ENCODE assay signal across 14 cellular contexts in genomic region chr3:53083949-53084309, GRCh38. TPM values are rescaled to one million over a fixed set of nuclear protein-coding genes. Genes with fewer than 3 reads are reported as not detected.
A peak's percentile ranks its signal among the peaks of the same experiment; 100 is the strongest.
DNase-seq lines count a peak whose midpoint lies in the region; ATAC-seq, FAIRE-seq and TF ChIP-seq lines count a peak whose summit lies in the region.
"Had no signal": no experiment of that assay in that cellular context is flagged by ENCODE, and none has a peak within 500 bp of the region (broad histone marks: within the 10 kb centered on the region; RNA-seq: fewer than 3 reads in every experiment).

No MANE protein-coding gene starts in this region.

- CTCF ChIA-PET in HepG2 (lab: Yijun Ruan, JAX; ENCODE audit: low intra/inter-chr PET ratio, low total read pairs) = no interaction called here

- peaks cover 13% of the 10 kb centered on the region for H3K4me1 Mint-ChIP-seq in chondrocyte (ENCODE audit: low read depth)
- no peaks in the 10 kb centered on the region for H3K4me1 Mint-ChIP-seq in CD14-positive monocyte

- H2AFZ ChIP-seq in HepG2 (ENCODE audit: low read length) = no peak overlapping the region

- H3K4me3 Mint-ChIP-seq in chondrocyte (ENCODE audit: unreplicated experiment) = no peak overlapping the region
- H3K4me3 Mint-ChIP-seq in CD14-positive monocyte = no peak overlapping the region
- H3K4me3 Mint-ChIP-seq: activated CD4-positive, alpha-beta T cell treated with anti-CD3 and anti-CD28 coated beads, Interleukin-2, amount 10 ng/mL, durations not matched to agents 24 days and 14 days; activated T-cell treated with anti-CD3 and anti-CD28 coated beads, Interleukin-2, amount 50 U/mL, for 4 hours had no signal

- H3K27ac ChIP-seq in KOPT-K1 (ENCODE audit: low read depth, low read length, poor library complexity, severe bottlenecking) = peak overlapping the region; percentile 67
- no peak overlapping the region for H3K27ac ChIP-seq in HepG2 (ENCODE audit: extremely low read length, insufficient read depth, low read length)
- H3K27ac ChIP-seq: transverse colon had no signal

- TF ChIP-seq RAD21 in HepG2 (CRISPR knock-in tag; IDR thresholded peaks at IDR 0.05) = no peak

- H3K4me1 ChIP-seq in HepG2 (ENCODE audit: insufficient read depth, low read length) = peaks cover 19% of the 10 kb centered on the region
- H3K4me1 ChIP-seq: transverse colon had no signal

- TF ChIP-seq EP300 in HepG2 (IDR thresholded peaks at IDR 0.05; ENCODE audit: low read depth in 2 of 2, low read length in 2 of 2) (no peak), HepG2 (CRISPR knock-in tag; IDR thresholded peaks at IDR 0.05; ENCODE audit: borderline replicate concordance) (no peak)

- H3K4me2 ChIP-seq in HepG2 (ENCODE audit: low read depth, low read length) = peak overlapping the region; percentile 56

- no peak for FAIRE-seq in HepG2 (lab: Jason Lieb, UNC)

- H3K36me3 Mint-ChIP-seq in chondrocyte (ENCODE audit: low read depth) = no peaks in the 10 kb centered on the region
- H3K36me3 Mint-ChIP-seq in CD14-positive monocyte = peaks cover 23 to 47% of the 10 kb centered on the region in 2 donors

- H3K27ac Mint-ChIP-seq in chondrocyte (ENCODE audit: unreplicated experiment) (peak overlapping the region; percentile 83), CD14-positive monocyte (peak overlapping the region in 2 of 7 donors; percentile 1 to 11)
- H3K27ac Mint-ChIP-seq: activated CD4-positive, alpha-beta T cell treated with anti-CD3 and anti-CD28 coated beads, Interleukin-2, amount 10 ng/mL, durations not matched to agents 24 days and 14 days had no signal

- WGBS in HepG2 (ENCODE audit: low lambda C conversion rate) = 43% methylated on average over 3 of the region's 3 CpGs

- in situ Hi-C loops in HepG2 (cut with HindIII; ENCODE audit: extremely low pct_ligation_motif_present, low pct_unique_long_range_greater_than_20kb) = no loop called here

- ATAC-seq in HepG2 (peak; percentile 35), HG02610 (IDR thresholded peaks at IDR 0.05; ENCODE audit: unreplicated experiment) (no peak)

- H3K4me3 ChIP-seq in AG10803 (ENCODE audit: low read length) (no peak overlapping the region), HepG2 (replicated peaks in 1 of 3; ENCODE audit: insufficient read depth in 1 of 3, low read depth in 2 of 3, low read length in 3 of 3) (no peak overlapping the region)
- H3K4me3 ChIP-seq: transverse colon had no signal

- no peak overlapping the region for H3K9ac ChIP-seq in HepG2 (ENCODE audit: insufficient read depth, low read depth, low read length)

- TF ChIP-seq POLR2A in HepG2 (IDR thresholded peaks at IDR 0.05; ENCODE audit: insufficient read depth in 1 of 2, low read depth in 2 of 2, low read length in 2 of 2) = no peak

- no peaks in the 10 kb centered on the region for H3K27me3 ChIP-seq in HepG2 (ENCODE audit: control insufficient read depth in 1 of 2, insufficient read depth in 2 of 2, low read length in 2 of 2)
- H3K27me3 ChIP-seq: transverse colon had no signal

- intact Hi-C loops in HepG2 (cut with micrococcal nuclease; ENCODE audit: unreplicated experiment) = no loop called here
- intact Hi-C loops in CD14-positive monocyte (cut with micrococcal nuclease) = no loop called here

- POLR2A ChIA-PET in HepG2 (lab: Yijun Ruan, JAX) = interaction anchor here (0.8 to 1.3 kb wide), 2 partner anchors 8 to 10 kb away, joined by 3 read pairs; no protein-coding TSS in a partner anchor

- DNase-seq in AG10803 (ENCODE audit: low read depth) = peak; percentile 3
- no peak for DNase-seq in chondrocyte (ENCODE audit: low spot score)
- DNase-seq in HepG2 (ENCODE audit: low spot score) = no peak
- DNase-seq in stimulated activated CD4-positive, alpha-beta T cell treated with anti-CD3 and anti-CD28 coated beads, Interleukin-4, amount 100 ng/mL, for 4 hours = no peak
- DNase-seq in NCI-H1436 treated with DMSO at 0.1 percent for 48 hours (lab: John Stamatoyannopoulos, UW) = no peak
- DNase-seq in CD14-positive monocyte (ENCODE audit: low spot score) = no peak
- DNase-seq: activated CD4-positive, alpha-beta T cell treated with anti-CD3 and anti-CD28 coated beads, Interleukin-2, amount 10 ng/mL, durations not matched to agents 24 days and 14 days; activated T-cell treated with anti-CD3 and anti-CD28 coated beads, Interleukin-2, amount 50 U/mL, for 4 hours; Calu3; GDM1; NCI-H1930; transverse colon had no signal

- peaks cover 8% of the 10 kb centered on the region; the same call in 1 of the 2 replicates for H3K36me3 ChIP-seq in KOPT-K1 (ENCODE audit: insufficient read depth, low read length)
- no peaks in the 10 kb centered on the region for H3K36me3 ChIP-seq in HepG2 (replicated peaks in 1 of 2; ENCODE audit: control insufficient read depth in 1 of 2, insufficient read depth in 2 of 2, low read length in 2 of 2)
- H3K36me3 ChIP-seq: transverse colon had no signal

- no peaks in the 10 kb centered on the region for H3K79me2 ChIP-seq in HepG2 (ENCODE audit: insufficient read depth, low read length)

- H3K9me3 Mint-ChIP-seq in chondrocyte (ENCODE audit: low read depth) = no peaks in the 10 kb centered on the region
- no peaks in the 10 kb centered on the region for H3K9me3 Mint-ChIP-seq in CD14-positive monocyte
- H3K9me3 Mint-ChIP-seq: activated CD4-positive, alpha-beta T cell treated with anti-CD3 and anti-CD28 coated beads, Interleukin-2, amount 10 ng/mL, durations not matched to agents 24 days and 14 days; activated T-cell treated with anti-CD3 and anti-CD28 coated beads, Interleukin-2, amount 50 U/mL, for 4 hours had no signal

- H3K9me3 ChIP-seq in KOPT-K1 (ENCODE audit: insufficient read depth, low read length, poor library complexity, severe bottlenecking) (no peaks in the 10 kb centered on the region), HepG2 (ENCODE audit: low read length) (no peaks in the 10 kb centered on the region)
- H3K9me3 ChIP-seq: transverse colon had no signal

- no TSS peak for BruUV-seq in HepG2 (replicated peaks; lab: Mats Ljungman, UMichigan)

- H4K20me1 ChIP-seq in HepG2 (ENCODE audit: insufficient read depth, low read length) = no peaks in the 10 kb centered on the region

- no peaks in the 10 kb centered on the region for H3K27me3 Mint-ChIP-seq in chondrocyte (ENCODE audit: low read depth)
- H3K27me3 Mint-ChIP-seq in CD14-positive monocyte (ENCODE audit: low read depth in 3 of 3) = no peaks in the 10 kb centered on the region
- H3K27me3 Mint-ChIP-seq: activated CD4-positive, alpha-beta T cell treated with anti-CD3 and anti-CD28 coated beads, Interleukin-2, amount 10 ng/mL, durations not matched to agents 24 days and 14 days had no signal

- TF ChIP-seq CTCF in AG10803 (conservative IDR thresholded peaks at IDR 0.05; ENCODE audit: low read length) (no peak), chondrocyte (IDR thresholded peaks at IDR 0.05) (no peak), HepG2 (CRISPR knock-in tag; IDR thresholded peaks at IDR 0.05) (no peak), CD14-positive monocyte (IDR thresholded peaks at IDR 0.05) (no peak)

RNA-seq across cellular contexts. Expression of gene SFMBT1, which starts 38.1 kb away (rescaled TPM):
- total RNA-seq in chondrocyte = 8.4 to 9.0 TPM (median 8.4 TPM) in 3 replicates
- total RNA-seq in HepG2 (2016; rRNA removed; fragmentation: Illumina TruSeq; extraction: Trizol) = 12.8 and 15.6 TPM in 2 replicates
- total RNA-seq in HepG2 (2016; cell fraction: cytosol; rRNA removed; fragmentation: Illumina TruSeq; extraction: Trizol; ENCODE audit: low read depth) = 8.9 and 9.3 TPM in 2 replicates
- 14.5 and 15.1 TPM in 2 replicates for total RNA-seq in HepG2 (2016; cell fraction: insoluble cytoplasmic fraction; rRNA removed; fragmentation: Illumina TruSeq; extraction: Trizol)
- total RNA-seq in HepG2 (2016; cell fraction: membrane; rRNA removed; fragmentation: Illumina TruSeq; extraction: Trizol) = 10.0 and 10.3 TPM in 2 replicates
- 9.9 and 12.6 TPM in 2 replicates for total RNA-seq in HepG2 (2016; cell fraction: nucleus; rRNA removed; fragmentation: Illumina TruSeq; extraction: Trizol)
- 3.8 and 4.0 TPM in 2 replicates for polyA plus RNA-seq in HepG2 (2011; rRNA removed)
- 2.9 and 3.8 TPM in 2 replicates for polyA plus RNA-seq in HepG2 (2011; cell fraction: cytosol; rRNA removed)
- 3.1 and 5.0 TPM in 2 replicates for polyA plus RNA-seq in HepG2 (2011; cell fraction: nucleus; rRNA removed)
- polyA plus RNA-seq in HepG2 (2012) = 3.3 TPM in 2 replicates
- 1.5 TPM in 2 replicates for polyA plus RNA-seq in HepG2 (2016; cell fraction: cytosol; fragmentation: Illumina TruSeq; extraction: Trizol; ENCODE audit: low read depth)
- polyA plus RNA-seq in HepG2 (2016; cell fraction: insoluble cytoplasmic fraction; fragmentation: Illumina TruSeq; extraction: Trizol; ENCODE audit: low read depth) = 9.8 and 11.0 TPM in 2 replicates
- polyA plus RNA-seq in HepG2 (2016; cell fraction: membrane; fragmentation: Illumina TruSeq; extraction: Trizol; ENCODE audit: low read depth) = 4.1 and 4.6 TPM in 2 replicates
- 9.0 and 10.5 TPM in 2 replicates for polyA plus RNA-seq in HepG2 (2016; cell fraction: nucleus; fragmentation: Illumina TruSeq; extraction: Trizol; ENCODE audit: insufficient read depth, low read depth)
- 13.9 and 50.6 TPM in 2 replicates for polyA minus RNA-seq in HepG2 (2011; rRNA and poly(A)+ RNA removed; ENCODE audit: low replicate concordance)
- 5.8 and 10.0 TPM in 2 replicates for polyA minus RNA-seq in HepG2 (2011; cell fraction: cytosol; rRNA and poly(A)+ RNA removed)
- 13.1 and 13.9 TPM in 2 replicates for polyA minus RNA-seq in HepG2 (2011; cell fraction: nucleus; rRNA and poly(A)+ RNA removed)
- under 1 TPM; 0.61 to 0.91 TPM for polyA plus RNA-seq in CD14-positive monocyte

RNA-seq across cellular contexts. Expression of gene RFT1, which starts 46.3 kb away (rescaled TPM):
- total RNA-seq in chondrocyte (13.9 to 19.3 TPM (median 14.8 TPM) in 3 replicates), HepG2 (2016; rRNA removed; fragmentation: Illumina TruSeq; extraction: Trizol) (25.7 and 37.0 TPM in 2 replicates)
- total RNA-seq in HepG2 (2016; cell fraction: cytosol; rRNA removed; fragmentation: Illumina TruSeq; extraction: Trizol; ENCODE audit: low read depth) = 4.3 and 5.1 TPM in 2 replicates
- 25.2 and 37.3 TPM in 2 replicates for total RNA-seq in HepG2 (2016; cell fraction: insoluble cytoplasmic fraction; rRNA removed; fragmentation: Illumina TruSeq; extraction: Trizol)
- 14.7 and 16.2 TPM in 2 replicates for total RNA-seq in HepG2 (2016; cell fraction: membrane; rRNA removed; fragmentation: Illumina TruSeq; extraction: Trizol)
- 30.4 and 35.0 TPM in 2 replicates for total RNA-seq in HepG2 (2016; cell fraction: nucleus; rRNA removed; fragmentation: Illumina TruSeq; extraction: Trizol)
- polyA plus RNA-seq in HepG2 (2011; rRNA removed) (21.0 and 23.2 TPM in 2 replicates), CD14-positive monocyte (10 to 100 TPM; 25.6 to 34.9 TPM)
- polyA plus RNA-seq in HepG2 (2011; cell fraction: cytosol; rRNA removed) = 21.9 and 27.5 TPM in 2 replicates
- 11.4 TPM in 2 replicates for polyA plus RNA-seq in HepG2 (2011; cell fraction: nucleus; rRNA removed)
- polyA plus RNA-seq in HepG2 (2012) = 13.7 and 19.5 TPM in 2 replicates
- polyA plus RNA-seq in HepG2 (2016; cell fraction: cytosol; fragmentation: Illumina TruSeq; extraction: Trizol; ENCODE audit: low read depth) = 5.2 and 6.1 TPM in 2 replicates
- 20.1 and 21.3 TPM in 2 replicates for polyA plus RNA-seq in HepG2 (2016; cell fraction: insoluble cytoplasmic fraction; fragmentation: Illumina TruSeq; extraction: Trizol; ENCODE audit: low read depth)
- polyA plus RNA-seq in HepG2 (2016; cell fraction: membrane; fragmentation: Illumina TruSeq; extraction: Trizol; ENCODE audit: low read depth) = 10.2 and 12.2 TPM in 2 replicates
- polyA plus RNA-seq in HepG2 (2016; cell fraction: nucleus; fragmentation: Illumina TruSeq; extraction: Trizol; ENCODE audit: insufficient read depth, low read depth) = 32.4 and 36.2 TPM in 2 replicates
- 79.7 and 80.7 TPM in 2 replicates for polyA minus RNA-seq in HepG2 (2011; rRNA and poly(A)+ RNA removed; ENCODE audit: low replicate concordance)
- polyA minus RNA-seq in HepG2 (2011; cell fraction: cytosol; rRNA and poly(A)+ RNA removed) = 17.0 and 17.7 TPM in 2 replicates
- polyA minus RNA-seq in HepG2 (2011; cell fraction: nucleus; rRNA and poly(A)+ RNA removed) = 15.6 and 15.8 TPM in 2 replicates
